ENCODE assay signal across 25 cellular contexts in genomic region chr1:211701733-211702132, GRCh38. TPM values are rescaled to one million over a fixed set of nuclear protein-coding genes. Genes with fewer than 3 reads are reported as not detected.
DNase-seq lines count a peak whose midpoint lies in the region; ATAC-seq, FAIRE-seq and TF ChIP-seq lines count a peak whose summit lies in the region.
"Had no signal": no experiment of that assay in that cellular context is flagged by ENCODE, and none has a peak within 500 bp of the region (broad histone marks: within the 10 kb centered on the region; RNA-seq: fewer than 3 reads in every experiment).

No MANE protein-coding gene starts in this region.

- DNase-seq in Panc1 (ENCODE audit: low read depth, low spot score): no peak
- DNase-seq in bronchial epithelial cell (ENCODE audit: low read depth): peak; percentile 93
- DNase-seq in osteoblast (ENCODE audit: insufficient read length, low spot score, missing footprints): peak; percentile 58
- no peak for DNase-seq in WTC11 (ENCODE audit: low spot score)
- DNase-seq in Karpas-422: no peak
- DNase-seq in thyroid gland: no peak
- no peak for DNase-seq in natural killer cell
- DNase-seq: AML-193; BE2C; CD4-positive, alpha-beta T cell; CD8-positive, alpha-beta memory T cell; DMS 273 treated with DMSO at 0.1 percent for 48 hours; DMS79 treated with DMSO at 0.1 percent for 48 hours; GF-D8; HFFc6 had no signal

- intact Hi-C loops in Panc1 (cut with micrococcal nuclease; ENCODE audit: unreplicated experiment): no loop called here
- intact Hi-C loops in thyroid gland (cut with DNase I): loop anchor here (2.0 kb wide), 1 partner anchor 129 kb away; the partner anchor contains the start of gene LPGAT1
- intact Hi-C loops in natural killer cell (cut with micrococcal nuclease): no loop called here

- H4K20me1 ChIP-seq in osteoblast (ENCODE audit: insufficient read depth, low read length): no peaks in the 10 kb centered on the region
- peaks cover 8% of the 10 kb centered on the region; the same call in 1 of the 2 replicates for H4K20me1 ChIP-seq in Karpas-422 (ENCODE audit: insufficient read depth, low read depth, low read length)
- H4K20me1 ChIP-seq: BLaER1 treated with 17β-estradiol and CSF1 and Interleukin-3, amounts not matched to agents 10 nM and 100 nM had no signal

- H3K9me2 ChIP-seq in Karpas-422 (replicated peaks; ENCODE audit: insufficient read depth, low read length): no peaks in the 10 kb centered on the region

- WGBS in thyroid gland, 2 donors: 93 to 95% methylated on average over 6 of the region's 6 CpGs

- H3K9ac ChIP-seq in Karpas-422 (ENCODE audit: low read length): no peak overlapping the region
- H3K9ac ChIP-seq: BLaER1 treated with 17β-estradiol and CSF1 and Interleukin-3, amounts not matched to agents 10 nM and 100 nM had no signal

- H3K36me3 ChIP-seq in Panc1 (ENCODE audit: control insufficient read depth, insufficient read depth, low read length): no peaks in the 10 kb centered on the region
- no peaks in the 10 kb centered on the region for H3K36me3 ChIP-seq in bronchial epithelial cell (ENCODE audit: control insufficient read depth, insufficient read depth, low read length)
- no peaks in the 10 kb centered on the region for H3K36me3 ChIP-seq in osteoblast (ENCODE audit: insufficient read depth, low read length)
- H3K36me3 ChIP-seq in Karpas-422 (ENCODE audit: insufficient read depth, low read length): no peaks in the 10 kb centered on the region
- H3K36me3 ChIP-seq in thyroid gland: no peaks in the 10 kb centered on the region
- H3K36me3 ChIP-seq: BE2C; BLaER1 treated with 17β-estradiol and CSF1 and Interleukin-3, amounts not matched to agents 10 nM and 100 nM; HAP-1 had no signal

- H3K27ac ChIP-seq in Panc1 (ENCODE audit: low read length) (peak overlapping the region; percentile 58; the same call in 1 of the 2 replicates), osteoblast (ENCODE audit: low read depth, low read length) (no peak overlapping the region), Karpas-422 (ENCODE audit: low read length) (no peak overlapping the region), thyroid gland (no peak overlapping the region)
- H3K27ac ChIP-seq: 22Rv1; BLaER1 treated with 17β-estradiol and CSF1 and Interleukin-3, amounts not matched to agents 10 nM and 100 nM had no signal

- H3K4me2 ChIP-seq in osteoblast (ENCODE audit: insufficient read depth, low read length) (no peak overlapping the region), Karpas-422 (ENCODE audit: low read depth, low read length, poor library complexity, severe bottlenecking) (no peak overlapping the region)
- H3K4me2 ChIP-seq: BLaER1 treated with 17β-estradiol and CSF1 and Interleukin-3, amounts not matched to agents 10 nM and 100 nM; GM23338 had no signal

- H3K4me3 ChIP-seq in Panc1 (ENCODE audit: low read depth in 2 of 2, low read length in 2 of 2): no peak overlapping the region
- H3K4me3 ChIP-seq in bronchial epithelial cell (ENCODE audit: low read depth, low read length): no peak overlapping the region
- H3K4me3 ChIP-seq in osteoblast (ENCODE audit: insufficient read depth, low read length): no peak overlapping the region
- no peak overlapping the region for H3K4me3 ChIP-seq in Karpas-422 (ENCODE audit: low read length)
- H3K4me3 ChIP-seq in thyroid gland (replicated peaks in 1 of 3): no peak overlapping the region
- H3K4me3 ChIP-seq: BLaER1 treated with 17β-estradiol and CSF1 and Interleukin-3, amounts not matched to agents 10 nM and 100 nM; GM23338; HAP-1 had no signal

- in situ Hi-C loops in Panc1 (cut with HindIII; ENCODE audit: low pct_unique_long_range_greater_than_20kb, low sequenced_read_pairs): no loop called here

- peaks cover 41% of the 10 kb centered on the region for H3K4me1 ChIP-seq in Panc1 (ENCODE audit: control insufficient read depth, insufficient read depth, low read length)
- no peaks in the 10 kb centered on the region for H3K4me1 ChIP-seq in osteoblast (ENCODE audit: insufficient read depth, low read length)
- peaks cover 36% of the 10 kb centered on the region for H3K4me1 ChIP-seq in Karpas-422 (ENCODE audit: low read length)
- peaks cover 5 to 39% of the 10 kb centered on the region in 2 donors for H3K4me1 ChIP-seq in thyroid gland
- H3K4me1 ChIP-seq: BE2C, HAP-1 had no signal

- peak; percentile 7 for FAIRE-seq in bronchial epithelial cell (lab: Jason Lieb, UNC)
- FAIRE-seq: A204.1, D721Med, GM12891, GM18507 had no signal

- H3K27ac Mint-ChIP-seq in WTC11 (no peak overlapping the region), natural killer cell (no peak overlapping the region)
- H3K27ac Mint-ChIP-seq: CD4-positive, alpha-beta T cell; GM23338; HFFc6 had no signal

- H3K9me3 ChIP-seq in Panc1 (ENCODE audit: control insufficient read depth, insufficient read depth, low read depth, low read length) (no peaks in the 10 kb centered on the region), osteoblast (ENCODE audit: low read depth, low read length) (no peaks in the 10 kb centered on the region), Karpas-422 (ENCODE audit: low read length) (no peaks in the 10 kb centered on the region), thyroid gland (no peaks in the 10 kb centered on the region)
- H3K9me3 ChIP-seq: BE2C; BLaER1 treated with 17β-estradiol and CSF1 and Interleukin-3, amounts not matched to agents 10 nM and 100 nM; HAP-1 had no signal

- CTCF ChIA-PET in Panc1 (lab: Charles Lee) (no interaction called here), WTC11 (lab: Charles Lee) (interaction anchor here (1.1 kb wide), 1 partner anchor 334 kb away, joined by 4 read pairs; the partner anchor contains the start of genes DTL and INTS7)

- POLR2A ChIA-PET in Panc1 (lab: Charles Lee) (no interaction called here), WTC11 (lab: Charles Lee) (no interaction called here)

- no peaks in the 10 kb centered on the region for H3K36me3 Mint-ChIP-seq in WTC11
- H3K36me3 Mint-ChIP-seq in natural killer cell: no peaks in the 10 kb centered on the region
- H3K36me3 Mint-ChIP-seq: CD14-positive monocyte; CD8-positive, alpha-beta memory T cell had no signal

- no peak for TF ChIP-seq POLR2A in thyroid gland (IDR thresholded peaks at IDR 0.05)

- H2AFZ ChIP-seq in osteoblast (ENCODE audit: low read length): no peak overlapping the region
- H2AFZ ChIP-seq in Karpas-422 (ENCODE audit: low read length): no peak overlapping the region
- H2AFZ ChIP-seq: GM23338 had no signal

- H3K27me3 Mint-ChIP-seq in WTC11 (ENCODE audit: low read depth): peaks cover 42% of the 10 kb centered on the region
- H3K27me3 Mint-ChIP-seq in natural killer cell (ENCODE audit: low read depth in 2 of 2): peaks cover 0 to 3% of the 10 kb centered on the region in 2 donors
- H3K27me3 Mint-ChIP-seq: CD4-positive, alpha-beta T cell; CD8-positive, alpha-beta memory T cell had no signal

- ATAC-seq in Panc1: no peak
- ATAC-seq in esophagus mucosa: peak; percentile 35
- no peak for ATAC-seq in WTC11
- ATAC-seq in natural killer cell: no peak
- ATAC-seq: GM23338 had no signal

- H3K4me1 Mint-ChIP-seq in WTC11 (peaks cover 9% of the 10 kb centered on the region), natural killer cell (peaks cover 14 to 17% of the 10 kb centered on the region in 2 donors)

- no peaks in the 10 kb centered on the region for H3K9me3 Mint-ChIP-seq in WTC11
- no peaks in the 10 kb centered on the region for H3K9me3 Mint-ChIP-seq in natural killer cell
- H3K9me3 Mint-ChIP-seq: CD4-positive, alpha-beta T cell; CD8-positive, alpha-beta memory T cell; GM23338; HFFc6 had no signal

- H3K4me3 Mint-ChIP-seq in WTC11 (no peak overlapping the region), natural killer cell (no peak overlapping the region)
- H3K4me3 Mint-ChIP-seq: CD4-positive, alpha-beta T cell; CD8-positive, alpha-beta memory T cell; GM23338; HFFc6 had no signal

- H3K79me2 ChIP-seq in osteoblast (ENCODE audit: insufficient read depth, low read length): no peaks in the 10 kb centered on the region
- H3K79me2 ChIP-seq in Karpas-422 (ENCODE audit: low read length): no peaks in the 10 kb centered on the region

- H3K27me3 ChIP-seq in Panc1 (ENCODE audit: control insufficient read depth, insufficient read depth, low read length): no peaks in the 10 kb centered on the region
- no peaks in the 10 kb centered on the region for H3K27me3 ChIP-seq in bronchial epithelial cell (ENCODE audit: control insufficient read depth, insufficient read depth, low read length)
- peaks cover 14% of the 10 kb centered on the region for H3K27me3 ChIP-seq in osteoblast (ENCODE audit: insufficient read depth, low read length)
- no peaks in the 10 kb centered on the region for H3K27me3 ChIP-seq in Karpas-422 (ENCODE audit: low read length)
- H3K27me3 ChIP-seq in thyroid gland: no peaks in the 10 kb centered on the region
- H3K27me3 ChIP-seq: BE2C; BLaER1 treated with 17β-estradiol and CSF1 and Interleukin-3, amounts not matched to agents 10 nM and 100 nM had no signal

- TF ChIP-seq CTCF in Panc1 (IDR thresholded peaks at IDR 0.05) (no peak), bronchial epithelial cell (IDR thresholded peaks at IDR 0.05; ENCODE audit: insufficient read depth, low read length, severe bottlenecking) (no peak), osteoblast (IDR thresholded peaks at IDR 0.05; ENCODE audit: extremely low read depth, low read depth, low read length) (no peak), WTC11 (IDR thresholded peaks at IDR 0.05) (no peak), thyroid gland (IDR thresholded peaks at IDR 0.05) (no peak), natural killer cell (IDR thresholded peaks at IDR 0.05) (no peak)

- no TSS peak for BruUV-seq in Panc1 (replicated peaks; lab: Mats Ljungman, UMichigan)

RNA-seq across cellular contexts. Expression of gene NEK2, which starts 26.3 kb away (rescaled TPM):
- total RNA-seq in Panc1 (2021; ENCODE audit: unreplicated experiment) (34.4 TPM), bronchial epithelial cell (0.26 TPM in 2 replicates), esophagus mucosa (9.8 TPM), osteoblast (1.4 and 2.4 TPM in 2 replicates), WTC11 (2021) (22.7 to 25.2 TPM (median 23.5 TPM) in 3 replicates), thyroid gland (1 to 10 TPM in 1 of 4 donors, under 1 TPM in 2, not detected in 1; 0.11 to 2.4 (median 0.40) TPM), natural killer cell (1 to 10 TPM in 1 of 3 donors, under 1 TPM in 2; 0.78 to 1.0 (median 0.99) TPM)
- 11.0 TPM for polyA plus RNA-seq in Panc1 (2012; ENCODE audit: insufficient read length)
- total RNA-seq in Karpas-422 (2014; rRNA removed; shearing (Covaris generic); ENCODE audit: low replicate concordance): 25.9 and 35.0 TPM in 2 replicates
- total RNA-seq: CD4-positive, alpha-beta T cell had no signal
- polyA plus RNA-seq: CD14-positive monocyte had no signal

Comparison
In these comparisons a context has a peak if more than half of its experiments do, and no peak if none do; other contexts are left out.
1. DNase-seq: peak in bronchial epithelial cell (single experiment) and osteoblast (single experiment); none in Panc1 (single experiment), WTC11 (single experiment), Karpas-422 (single experiment), thyroid gland (0 of 2) and natural killer cell (single experiment).